In genomic region chr6:69894578-69895347, GRCh38 we compare ENCODE assay signal across 10 cellular contexts. TPM values are rescaled to one million over a fixed set of nuclear protein-coding genes. Genes with fewer than 3 reads are reported as not detected.
A peak's percentile ranks its signal among the peaks of the same experiment; 100 is the strongest.
DNase-seq lines count a peak whose midpoint lies in the region; ATAC-seq lines count a peak whose summit lies in the region.
"Had no signal": no experiment of that assay in that cellular context is flagged by ENCODE, and none has a peak within 500 bp of the region (broad histone marks: within the 10 kb centered on the region; RNA-seq: fewer than 3 reads in every experiment).

No MANE protein-coding gene starts in this region.

- H3K36me3 ChIP-seq in H7 (replicated peaks; ENCODE audit: control insufficient read depth, insufficient read depth, low read length) = no peaks in the 10 kb centered on the region

- no peaks in the 10 kb centered on the region for H3K27me3 ChIP-seq in H7 (ENCODE audit: control insufficient read depth, insufficient read depth, low read length)

- H3K4me3 ChIP-seq in H7 (ENCODE audit: insufficient read depth, low read depth, low read length) = no peak overlapping the region

- peak; percentile 60 for ATAC-seq in HG02642 (IDR thresholded peaks at IDR 0.05; ENCODE audit: poor library complexity, unreplicated experiment)
- ATAC-seq in GM21717 (IDR thresholded peaks at IDR 0.05; ENCODE audit: unreplicated experiment) = no peak
- ATAC-seq: natural killer cell treated with Interleukin-12 subunit alpha and Interleukin-12 subunit beta and Interleukin-15 and Interleukin-18, amount 100 ng/mL, for 72 hours had no signal

- peak; percentile 61 for DNase-seq in ELR (ENCODE audit: low read depth)
- peak; percentile 36 for DNase-seq in OCI-M1 (lab: John Stamatoyannopoulos, UW)
- DNase-seq in iris pigment epithelial cell (ENCODE audit: low read depth) = peak; percentile 89
- no peak for DNase-seq in activated CD4-positive, CD25-positive, alpha-beta regulatory T cell treated with anti-CD3 and anti-CD28 coated beads, Interleukin-2, amount 50 U/mL, for 72 hours
- DNase-seq in C1 segment of cervical spinal cord (lab: John Stamatoyannopoulos, UW) = no peak
- no peak for DNase-seq in H7

RNA-seq across cellular contexts. Expression of gene COL19A1, which starts 28.4 kb away (rescaled TPM):
- not detected in 2 replicates for total RNA-seq in H7 (2014; rRNA removed; shearing (Covaris generic))
- total RNA-seq: subcutaneous adipose tissue had no signal

Comparison
In these comparisons a context has a peak if more than half of its experiments do, and no peak if none do; other contexts are left out.
1. DNase-seq: peak in ELR (single experiment), OCI-M1 (single experiment) and iris pigment epithelial cell (single experiment); none in activated CD4-positive, CD25-positive, alpha-beta regulatory T cell treated with anti-CD3 and anti-CD28 coated beads, Interleukin-2, amount 50 U/mL, for 72 hours (single experiment), C1 segment of cervical spinal cord (0 of 14) and H7 (single experiment).